Comparison of ENCODE assay signal across 23 cellular contexts in the genomic region with DNA sequence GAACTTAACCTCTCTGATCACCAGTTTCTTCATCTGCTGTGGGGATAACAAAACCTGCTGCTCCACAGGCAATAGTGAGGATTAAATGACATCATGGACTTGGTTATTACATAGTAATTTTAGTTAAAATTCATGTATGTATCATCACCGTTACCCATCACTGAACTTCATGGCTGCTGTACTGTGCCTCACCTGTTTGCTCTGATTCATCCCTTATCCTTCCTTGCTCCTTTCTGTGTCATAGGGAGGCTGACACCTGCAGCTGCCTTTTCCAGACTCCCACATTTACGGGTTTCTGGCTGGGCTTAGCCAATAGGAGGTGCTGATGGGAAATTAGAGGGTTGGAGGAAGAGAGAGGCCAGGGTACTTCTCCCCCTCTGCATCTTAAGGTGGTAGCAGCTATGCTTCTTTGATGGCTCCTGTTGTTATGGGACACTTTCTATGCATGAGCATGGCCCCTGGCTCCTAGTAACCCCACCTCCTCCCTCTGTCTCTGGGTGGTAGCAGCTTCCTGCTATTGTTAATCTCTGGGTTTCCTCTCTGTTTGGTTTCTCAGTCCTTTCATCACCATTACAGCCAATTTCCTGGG.
"Had no signal": no experiment of that assay in that cellular context is flagged by ENCODE, and none has a peak within 500 bp of the region (broad histone marks: within the 10 kb centered on the region; RNA-seq: fewer than 3 reads in every experiment).

No MANE protein-coding gene starts in this region.

- H3K27ac Mint-ChIP-seq: activated CD8-positive, alpha-beta T cell treated with anti-CD3 and anti-CD28 coated beads, Interleukin-2, amount 10 ng/mL, durations not matched to agents 7 days and 5 days; activated naive CD8-positive, alpha-beta T cell treated with anti-CD3 and anti-CD28 coated beads, Interleukin-2, amount 10 ng/mL, durations not matched to agents 7 days and 5 days; T-helper 1 cell treated with Interleukin-12 subunit alpha and Interleukin-12 subunit beta and Interleukin-4 antibody, amounts not matched to agents 30 μg/mL and 1 μg/mL, for 36 hours had no signal

- ATAC-seq: activated CD8-positive, alpha-beta T cell treated with anti-CD3 and anti-CD28 coated beads, Interleukin-2, amount 10 ng/mL, durations not matched to agents 7 days and 5 days; PC-3 had no signal

- H3K4me1 ChIP-seq: breast epithelium had no signal

- H3K4me3 Mint-ChIP-seq: activated CD8-positive, alpha-beta T cell treated with anti-CD3 and anti-CD28 coated beads, Interleukin-2, amount 10 ng/mL, durations not matched to agents 7 days and 5 days; activated naive CD8-positive, alpha-beta T cell treated with anti-CD3 and anti-CD28 coated beads, Interleukin-2, amount 10 ng/mL, durations not matched to agents 7 days and 5 days; T-helper 1 cell treated with Interleukin-12 subunit alpha and Interleukin-12 subunit beta and Interleukin-4 antibody, amounts not matched to agents 30 μg/mL and 1 μg/mL, for 36 hours had no signal

- H3K9me3 ChIP-seq: adrenal gland, breast epithelium had no signal

- H3K9me3 Mint-ChIP-seq: activated naive CD8-positive, alpha-beta T cell treated with anti-CD3 and anti-CD28 coated beads, Interleukin-2, amount 10 ng/mL, durations not matched to agents 7 days and 5 days; T-helper 1 cell treated with Interleukin-12 subunit alpha and Interleukin-12 subunit beta and Interleukin-4 antibody, amounts not matched to agents 30 μg/mL and 1 μg/mL, for 36 hours had no signal

- H3K36me3 Mint-ChIP-seq: activated naive CD8-positive, alpha-beta T cell treated with anti-CD3 and anti-CD28 coated beads, Interleukin-2, amount 10 ng/mL, durations not matched to agents 7 days and 5 days had no signal

- H3K4me1 Mint-ChIP-seq: activated naive CD8-positive, alpha-beta T cell treated with anti-CD3 and anti-CD28 coated beads, Interleukin-2, amount 10 ng/mL, durations not matched to agents 7 days and 5 days had no signal

- H3K36me3 ChIP-seq: adrenal gland, breast epithelium had no signal

- H3K4me3 ChIP-seq: adrenal gland, breast epithelium had no signal

- DNase-seq: activated CD4-positive, alpha-beta T cell treated with anti-CD3 and anti-CD28 coated beads for 48 hours; activated CD4-positive, alpha-beta T cell treated with anti-CD3 and anti-CD28 coated beads, Interleukin-2, amount 50 U/mL, for 4 hours; activated CD4-positive, CD25-positive, alpha-beta regulatory T cell treated with anti-CD3 and anti-CD28 coated beads, Interleukin-2, amount 50 U/mL, for 72 hours; activated CD8-positive, alpha-beta memory T cell treated with anti-CD3 and anti-CD28 coated beads, Interleukin-2, amount 50 U/mL, for 48 hours; activated CD8-positive, alpha-beta T cell treated with anti-CD3 and anti-CD28 coated beads, Interleukin-2, amount 10 ng/mL, durations not matched to agents 7 days and 5 days; activated naive CD4-positive, alpha-beta T cell treated with anti-CD3 and anti-CD28 coated beads, Interleukin-2, amount 50 U/mL, for 16 hours; activated naive CD8-positive, alpha-beta T cell treated with anti-CD3 and anti-CD28 coated beads, Interleukin-2, amount 10 ng/mL, durations not matched to agents 7 days and 5 days; activated T-cell treated with anti-CD3 and anti-CD28 coated beads, Interleukin-2, amount 50 U/mL, for 1 hour; adrenal gland; anterior cingulate cortex; caudate nucleus; KBM-7; NCI-H1092; NCI-H1417; NCI-H1930; NCI-H2171; NCI-H2227 treated with DMSO at 0.1 percent for 48 hours; NCI-H526; NCI-H774; PC-3; SHP77 treated with DMSO at 0.1 percent for 48 hours had no signal

- H3K27ac ChIP-seq: adrenal gland, breast epithelium had no signal

- H3K27me3 ChIP-seq: adrenal gland, breast epithelium had no signal
